In genomic region chr4:149296084-149296483, GRCh38 we compare ENCODE assay signal across 30 cellular contexts.
"Had no signal": no experiment of that assay in that cellular context is flagged by ENCODE, and none has a peak within 500 bp of the region (broad histone marks: within the 10 kb centered on the region; RNA-seq: fewer than 3 reads in every experiment).

No MANE protein-coding gene starts in this region.

- H3K4me1 Mint-ChIP-seq: central memory CD8-positive, alpha-beta T cell; endodermal cell; immature natural killer cell; memory B cell; naive B cell had no signal

- H3K27me3 ChIP-seq: cardiac muscle cell, colonic mucosa, esophagus squamous epithelium, ovary, right lobe of liver, stomach, tibial artery, upper lobe of right lung, vagina had no signal

- H3K27ac Mint-ChIP-seq: dendritic cell treated with granulocyte-macrophage colony-stimulating factor and Interleukin-4, amounts not matched to agents 40 ng/mL and 50 ng/mL, for 4 days; endodermal cell; immature natural killer cell; memory B cell; naive B cell; natural killer cell treated with Interleukin-12 subunit alpha and Interleukin-12 subunit beta and Interleukin-15 and Interleukin-18, amount 100 ng/mL, for 72 hours had no signal

- H3K36me3 ChIP-seq: cardiac muscle cell, colonic mucosa, esophagus squamous epithelium, ovary, right lobe of liver, stomach, tibial artery, upper lobe of right lung, vagina had no signal

- H3K4me3 ChIP-seq: cardiac muscle cell, colonic mucosa, esophagus squamous epithelium, lung, ovary, right lobe of liver, smooth muscle cell, stomach, tibial artery, upper lobe of right lung, vagina had no signal

- H3K9me3 ChIP-seq: colonic mucosa, esophagus squamous epithelium, ovary, right lobe of liver, stomach, tibial artery, upper lobe of right lung, vagina had no signal

- H3K9me3 Mint-ChIP-seq: central memory CD8-positive, alpha-beta T cell; dendritic cell treated with granulocyte-macrophage colony-stimulating factor and Interleukin-4, amounts not matched to agents 40 ng/mL and 50 ng/mL, for 4 days; endodermal cell; memory B cell had no signal

- H3K4me2 ChIP-seq: smooth muscle cell had no signal

- H3K4me3 Mint-ChIP-seq: central memory CD8-positive, alpha-beta T cell; dendritic cell treated with granulocyte-macrophage colony-stimulating factor and Interleukin-4, amounts not matched to agents 40 ng/mL and 50 ng/mL, for 4 days; endodermal cell; immature natural killer cell; memory B cell; naive B cell; natural killer cell treated with Interleukin-12 subunit alpha and Interleukin-12 subunit beta and Interleukin-15 and Interleukin-18, amount 100 ng/mL, for 72 hours had no signal

- DNase-seq: colonic mucosa; effector CD8-positive, alpha-beta T cell; endodermal cell; esophagus squamous epithelium; foreskin melanocyte; glutamatergic neuron; hypothalamus; immature natural killer cell; midbrain; naive B cell; occipital lobe; ovary; right lobe of liver; stimulated activated CD4-positive, alpha-beta T cell treated with anti-CD3 and anti-CD28 coated beads, Interleukin-12 subunit alpha, Interleukin-12 subunit beta, amount 100 ng/mL, for 4 hours; stimulated activated CD4-positive, alpha-beta T cell treated with anti-CD3 and anti-CD28 coated beads, Interleukin-1b, Interleukin-23, amount 100 ng/mL, for 48 hours; stimulated activated CD4-positive, alpha-beta T cell treated with anti-CD3 and anti-CD28 coated beads, Interleukin-4, amount 100 ng/mL, for 1 hour; stimulated activated CD8-positive, alpha-beta memory T cell treated with anti-CD3 and anti-CD28 coated beads, Interleukin-4, amount 100 ng/mL, for 48 hours; stimulated activated naive CD4-positive, alpha-beta T cell treated with Interleukin-2 at 50 U/mL for 16 hours; stomach; tibial artery; upper lobe of right lung had no signal

- H3K4me1 ChIP-seq: colonic mucosa, right lobe of liver, tibial artery, vagina had no signal

- H3K27ac ChIP-seq: cardiac muscle cell, colonic mucosa, epithelial cell of prostate, esophagus squamous epithelium, ovary, right lobe of liver, stomach, tibial artery, upper lobe of right lung, vagina had no signal

- H3K36me3 Mint-ChIP-seq: immature natural killer cell; memory B cell; naive B cell; natural killer cell treated with Interleukin-12 subunit alpha and Interleukin-12 subunit beta and Interleukin-15 and Interleukin-18, amount 100 ng/mL, for 72 hours had no signal

- H3K27me3 Mint-ChIP-seq: central memory CD8-positive, alpha-beta T cell; dendritic cell treated with granulocyte-macrophage colony-stimulating factor and Interleukin-4, amounts not matched to agents 40 ng/mL and 50 ng/mL, for 4 days; memory B cell; naive B cell; natural killer cell treated with Interleukin-12 subunit alpha and Interleukin-12 subunit beta and Interleukin-15 and Interleukin-18, amount 100 ng/mL, for 72 hours had no signal
